ENCODE assay signal across 14 cellular contexts in genomic region chr9:13863112-13863511, GRCh38.
DNase-seq lines count a peak whose midpoint lies in the region; ATAC-seq and TF ChIP-seq lines count a peak whose summit lies in the region.
"Had no signal": no experiment of that assay in that cellular context is flagged by ENCODE, and none has a peak within 500 bp of the region (broad histone marks: within the 10 kb centered on the region; RNA-seq: fewer than 3 reads in every experiment).

No MANE protein-coding gene starts in this region.

- H3K4me3 ChIP-seq in upper lobe of right lung, result no peak overlapping the region
- H3K4me3 ChIP-seq in lower leg skin (ENCODE audit: low read depth, poor library complexity, severe bottlenecking), result no peak overlapping the region

- no peak overlapping the region for H3K27ac ChIP-seq in upper lobe of right lung

- H3K4me1 Mint-ChIP-seq in brain (peaks cover 44% of the 10 kb centered on the region), nephron (peaks cover 51% of the 10 kb centered on the region)

- H3K27me3 Mint-ChIP-seq in brain (peaks cover 3% of the 10 kb centered on the region), nephron (ENCODE audit: low read depth) (no peaks in the 10 kb centered on the region)

- DNase-seq in cardiac septum (ENCODE audit: low spot score), result peak; percentile 76
- DNase-seq in upper lobe of right lung, result no peak
- no peak for DNase-seq in lower leg skin (ENCODE audit: low spot score in 2 of 2)
- DNase-seq in AG20443 (ENCODE audit: low spot score), result no peak
- DNase-seq: effector CD8-positive, alpha-beta T cell; KG1; mammary epithelial cell; NCI-H2029; retina; SW 1271 had no signal

- H3K9me3 ChIP-seq in upper lobe of right lung, result no peaks in the 10 kb centered on the region

- peak; percentile 67 for ATAC-seq in upper lobe of right lung
- ATAC-seq in HG03378 (IDR thresholded peaks at IDR 0.05; ENCODE audit: unreplicated experiment), result no peak
- ATAC-seq: activated CD4-positive, CD25-positive, alpha-beta regulatory T cell treated with anti-CD3 and anti-CD28 coated beads, Interleukin-2, amount 50 U/mL, for 24 hours had no signal

- H3K36me3 Mint-ChIP-seq in brain (no peaks in the 10 kb centered on the region), nephron (ENCODE audit: low read depth) (no peaks in the 10 kb centered on the region)

- intact Hi-C loops in cardiac septum (cut with DNase I), result no loop called here
- intact Hi-C loops in upper lobe of right lung (cut with DNase I), result no loop called here
- intact Hi-C loops in lower leg skin (cut with DNase I; ENCODE audit: low total_unique reads), result no loop called here

- peaks cover 12% of the 10 kb centered on the region for H3K4me1 ChIP-seq in upper lobe of right lung

- peak overlapping the region in 4 of 5 experiments; percentile 77 to 93 (median 88) for H3K27ac Mint-ChIP-seq in brain
- H3K27ac Mint-ChIP-seq in nephron, result peak overlapping the region; percentile 91 to 98 (median 93)

- H3K9me3 Mint-ChIP-seq in brain (no peaks in the 10 kb centered on the region), nephron (no peaks in the 10 kb centered on the region)

- peak overlapping the region in 3 of 5 experiments; percentile 6 to 44 (median 14) for H3K4me3 Mint-ChIP-seq in brain
- peak overlapping the region in 2 of 3 experiments; percentile 16 to 30 for H3K4me3 Mint-ChIP-seq in nephron

- no peaks in the 10 kb centered on the region for H3K36me3 ChIP-seq in upper lobe of right lung

- no peaks in the 10 kb centered on the region for H3K27me3 ChIP-seq in upper lobe of right lung

- TF ChIP-seq POLR2A in lower leg skin (IDR thresholded peaks at IDR 0.05), result no peak

- 45 to 58% methylated on average over 1 of the region's 1 CpG for WGBS in lower leg skin, 2 donors

- TF ChIP-seq CTCF in brain (conservative IDR thresholded peaks at IDR 0.05), result no peak
- TF ChIP-seq CTCF in nephron (IDR thresholded peaks at IDR 0.05; ENCODE audit: unreplicated experiment in 3 of 3), result no peak
- no peak for TF ChIP-seq CTCF in upper lobe of right lung (IDR thresholded peaks at IDR 0.05)
- TF ChIP-seq CTCF in lower leg skin (IDR thresholded peaks at IDR 0.05), result no peak
